In genomic region chr1:50852889-50853288, GRCh38 we compare ENCODE assay signal across 1 cellular context.
TF ChIP-seq lines count a peak whose summit lies in the region.

No MANE protein-coding gene starts in this region.

TF ChIP-seq in K562, 482 proteins besides CTCF, POLR2A, EP300 and RAD21 (continued from another document):
- TF ChIP-seq MGA (IDR thresholded peaks at IDR 0.05) (no peak), ZNF766 (CRISPR knock-in tag; conservative IDR thresholded peaks at IDR 0.05) (no peak), ZNF277 (CRISPR knock-in tag; IDR thresholded peaks at IDR 0.05; ENCODE audit: borderline replicate concordance) (no peak)
TF ChIP-seq in K562: peak in this region for 0.
